Comparison of ENCODE assay signal across 17 cellular contexts in genomic region chr15:83545803-83546534, GRCh38.
DNase-seq lines count a peak whose midpoint lies in the region; ATAC-seq, FAIRE-seq and TF ChIP-seq lines count a peak whose summit lies in the region.
"Had no signal": no experiment of that assay in that cellular context is flagged by ENCODE, and none has a peak within 500 bp of the region (broad histone marks: within the 10 kb centered on the region; RNA-seq: fewer than 3 reads in every experiment).

No MANE protein-coding gene starts in this region.

- no peak for TF ChIP-seq EP300 in HepG2 (IDR thresholded peaks at IDR 0.05; ENCODE audit: low read depth in 2 of 2, low read length in 2 of 2)
- TF ChIP-seq EP300 in HepG2 (CRISPR knock-in tag; IDR thresholded peaks at IDR 0.05; ENCODE audit: borderline replicate concordance), result no peak

- POLR2A ChIA-PET in HepG2 (lab: Yijun Ruan, JAX), result no interaction called here

- H3K4me1 ChIP-seq in RWPE2 (ENCODE audit: insufficient read depth, poor library complexity, severe bottlenecking) (no peaks in the 10 kb centered on the region), lower lobe of right lung (no peaks in the 10 kb centered on the region), colonic mucosa (no peaks in the 10 kb centered on the region), HepG2 (ENCODE audit: insufficient read depth, low read length) (no peaks in the 10 kb centered on the region)

- in situ Hi-C loops in HepG2 (cut with HindIII; ENCODE audit: extremely low pct_ligation_motif_present, low pct_unique_long_range_greater_than_20kb), result no loop called here

- no peak for FAIRE-seq in HepG2 (lab: Jason Lieb, UNC)

- peaks cover 7% of the 10 kb centered on the region for H3K9me3 ChIP-seq in RWPE2 (ENCODE audit: severe bottlenecking)
- H3K9me3 ChIP-seq in lower lobe of right lung, result no peaks in the 10 kb centered on the region
- H3K9me3 ChIP-seq in colonic mucosa, result no peaks in the 10 kb centered on the region
- H3K9me3 ChIP-seq in HepG2 (ENCODE audit: low read length), result no peaks in the 10 kb centered on the region

- peak; percentile 50; the same call in 1 of the 3 replicates for ATAC-seq in RWPE2 (ENCODE audit: low read depth)
- peak; percentile 49 to 62 for ATAC-seq in lower lobe of right lung
- no peak for ATAC-seq in HepG2

- TF ChIP-seq POLR2A in HepG2 (IDR thresholded peaks at IDR 0.05; ENCODE audit: insufficient read depth in 1 of 2, low read depth in 2 of 2, low read length in 2 of 2), result no peak

- no CpG with 5 or more reads among the region's 1 CpG for WGBS in HepG2 (ENCODE audit: low lambda C conversion rate)

- BruUV-seq in HepG2 (replicated peaks; lab: Mats Ljungman, UMichigan), result no TSS peak

- no peak overlapping the region for H2AFZ ChIP-seq in HepG2 (ENCODE audit: low read length)

- H3K4me2 ChIP-seq in HepG2 (ENCODE audit: low read depth, low read length), result no peak overlapping the region

- CTCF ChIA-PET in HepG2 (lab: Yijun Ruan, JAX; ENCODE audit: low intra/inter-chr PET ratio, low total read pairs), result no interaction called here

- H3K27me3 ChIP-seq in RWPE2 (ENCODE audit: insufficient read depth, poor library complexity, severe bottlenecking) (no peaks in the 10 kb centered on the region), dorsolateral prefrontal cortex (no peaks in the 10 kb centered on the region), lower lobe of right lung (ENCODE audit: low read depth) (no peaks in the 10 kb centered on the region), colonic mucosa (no peaks in the 10 kb centered on the region), HepG2 (ENCODE audit: control insufficient read depth in 1 of 2, insufficient read depth in 2 of 2, low read length in 2 of 2) (no peaks in the 10 kb centered on the region)

- H3K9ac ChIP-seq in colonic mucosa (ENCODE audit: low read depth in 2 of 2, low read length in 2 of 2), result no peak overlapping the region
- H3K9ac ChIP-seq in HepG2 (ENCODE audit: insufficient read depth, low read depth, low read length), result no peak overlapping the region

- DNase-seq in RWPE2 (ENCODE audit: low spot score) (no peak), dorsolateral prefrontal cortex (no peak), lower lobe of right lung (no peak), HuH-7.5 (ENCODE audit: low spot score) (no peak), colonic mucosa (no peak), HepG2 (ENCODE audit: low spot score) (no peak)
- no peak for DNase-seq in activated CD8-positive, alpha-beta memory T cell treated with anti-CD3 and anti-CD28 coated beads, Interleukin-2, amount 50 U/mL, for 4 hours
- DNase-seq: ACHN, DMS79 treated with DMSO at 0.1 percent for 48 hours, HCEC 1CT, NCI-H1105 treated with DMSO at 0.1 percent for 48 hours, NCI-H1694 treated with DMSO at 0.1 percent for 48 hours, NCI-H524, NCI-H82, OCI-M1, RPMI8226, SIG-M5 had no signal

- TF ChIP-seq CTCF in RWPE2 (IDR thresholded peaks at IDR 0.05; ENCODE audit: poor library complexity, severe bottlenecking) (no peak), dorsolateral prefrontal cortex (IDR thresholded peaks at IDR 0.05 in 54 of 56, conservative IDR thresholded peaks at IDR 0.05 in 2 of 56; ENCODE audit: low read depth in 1 of 56, partially characterized antibody in 56 of 56) (no peak), lower lobe of right lung (IDR thresholded peaks at IDR 0.05) (no peak), colonic mucosa (IDR thresholded peaks at IDR 0.05) (no peak), HepG2 (CRISPR knock-in tag; IDR thresholded peaks at IDR 0.05) (no peak)

- no peaks in the 10 kb centered on the region for H3K79me2 ChIP-seq in HepG2 (ENCODE audit: insufficient read depth, low read length)

- H3K4me3 ChIP-seq in RWPE2 (ENCODE audit: severe bottlenecking), result no peak overlapping the region
- H3K4me3 ChIP-seq in dorsolateral prefrontal cortex, result no peak overlapping the region
- no peak overlapping the region for H3K4me3 ChIP-seq in lower lobe of right lung
- H3K4me3 ChIP-seq in colonic mucosa, result no peak overlapping the region
- no peak overlapping the region for H3K4me3 ChIP-seq in HepG2 (replicated peaks in 1 of 3; ENCODE audit: insufficient read depth in 1 of 3, low read depth in 2 of 3, low read length in 3 of 3)

- no peaks in the 10 kb centered on the region for H3K36me3 ChIP-seq in RWPE2 (ENCODE audit: low read depth)
- no peaks in the 10 kb centered on the region for H3K36me3 ChIP-seq in lower lobe of right lung
- no peaks in the 10 kb centered on the region for H3K36me3 ChIP-seq in colonic mucosa
- H3K36me3 ChIP-seq in HepG2 (replicated peaks in 1 of 2; ENCODE audit: control insufficient read depth in 1 of 2, insufficient read depth in 2 of 2, low read length in 2 of 2), result no peaks in the 10 kb centered on the region

- no peaks in the 10 kb centered on the region for H4K20me1 ChIP-seq in HepG2 (ENCODE audit: insufficient read depth, low read length)

- no peak for TF ChIP-seq RAD21 in HepG2 (CRISPR knock-in tag; IDR thresholded peaks at IDR 0.05)

- intact Hi-C loops in dorsolateral prefrontal cortex (cut with DNase I), result no loop called here
- intact Hi-C loops in lower lobe of right lung (cut with DNase I), result no loop called here
- intact Hi-C loops in colonic mucosa (cut with DNase I), result no loop called here
- intact Hi-C loops in HepG2 (cut with micrococcal nuclease; ENCODE audit: unreplicated experiment), result no loop called here

- H3K27ac ChIP-seq in RWPE2 (ENCODE audit: poor library complexity, severe bottlenecking), result no peak overlapping the region
- peak overlapping the region in 33 of 59 donors; percentile 1 to 74 (median 48) for H3K27ac ChIP-seq in dorsolateral prefrontal cortex
- H3K27ac ChIP-seq in lower lobe of right lung, result no peak overlapping the region
- no peak overlapping the region for H3K27ac ChIP-seq in colonic mucosa
- H3K27ac ChIP-seq in HepG2 (ENCODE audit: extremely low read length, insufficient read depth, low read length), result no peak overlapping the region

TF ChIP-seq in HepG2, 621 proteins besides CTCF, POLR2A, EP300 and RAD21:
- no peak for TF ChIP-seq NPAS2 (CRISPR knock-in tag; IDR thresholded peaks at IDR 0.05; ENCODE audit: borderline replicate concordance)
- no peak for TF ChIP-seq FIP1L1 (IDR thresholded peaks at IDR 0.05; ENCODE audit: borderline replicate concordance, insufficient read depth, low read depth, low read length)
- TF ChIP-seq ZNF724P (CRISPR knock-in tag; IDR thresholded peaks at IDR 0.05; ENCODE audit: borderline replicate concordance), result no peak
TF ChIP-seq in HepG2: peak in this region for 0.

Comparison
In these comparisons a context has a peak if more than half of its experiments do, and no peak if none do; other contexts are left out.
1. H3K27ac ChIP-seq: peak in dorsolateral prefrontal cortex (33 of 59); none in RWPE2 (single experiment), lower lobe of right lung (single experiment), colonic mucosa (single experiment) and HepG2 (single experiment).